1 cellular context compared by ENCODE assay signal in genomic region chr19:45403781-45404556, GRCh38.
TF ChIP-seq lines count a peak whose summit lies in the region.

No MANE protein-coding gene starts in this region.

TF ChIP-seq in K562, 482 proteins besides CTCF, POLR2A, EP300 and RAD21 (continued from another document and continues in another):
- no peak for TF ChIP-seq ZNF408 (CRISPR knock-in tag; IDR thresholded peaks at IDR 0.05; ENCODE audit: low read depth)
- no peak for TF ChIP-seq BCLAF1 (IDR thresholded peaks at IDR 0.05; ENCODE audit: borderline replicate concordance in 1 of 2, control insufficient read depth in 1 of 2, low read depth in 2 of 2, low read length in 1 of 2)
- TF ChIP-seq RFX5 (IDR thresholded peaks at IDR 0.05; ENCODE audit: low read depth, low read length), result no peak
- no peak for TF ChIP-seq STAT5B (CRISPR knock-in tag; IDR thresholded peaks at IDR 0.05)
- TF ChIP-seq SNIP1 (IDR thresholded peaks at IDR 0.05; ENCODE audit: low read depth), result no peak
- no peak for TF ChIP-seq NFATC3 (IDR thresholded peaks at IDR 0.05)
- TF ChIP-seq CXXC5 (CRISPR knock-in tag; IDR thresholded peaks at IDR 0.05), result peak; percentile 33; the same call in 1 of the 2 replicates
- TF ChIP-seq SNAPC5 (CRISPR knock-in tag; IDR thresholded peaks at IDR 0.05), result no peak
- TF ChIP-seq POLR2H (tag; IDR thresholded peaks at IDR 0.05; ENCODE audit: low read depth), result no peak
- TF ChIP-seq TEAD4 (IDR thresholded peaks at IDR 0.05; ENCODE audit: low read length), result peak; percentile 12; the same call in 1 of the 2 replicates
- no peak for TF ChIP-seq TEAD4 (CRISPR knock-in tag; IDR thresholded peaks at IDR 0.05; ENCODE audit: borderline replicate concordance)
- no peak for TF ChIP-seq ZNF224 (CRISPR knock-in tag; IDR thresholded peaks at IDR 0.05)
- TF ChIP-seq SP1 (CRISPR knock-in tag; IDR thresholded peaks at IDR 0.05), result no peak; the same call in 1 of the 2 replicates
- no peak for TF ChIP-seq ZNF431 (CRISPR knock-in tag; IDR thresholded peaks at IDR 0.05)
- no peak for TF ChIP-seq ZKSCAN3 (CRISPR knock-in tag; IDR thresholded peaks at IDR 0.05)
- TF ChIP-seq SAFB2 (IDR thresholded peaks at IDR 0.05; ENCODE audit: borderline replicate concordance, low read depth, low read length, severe bottlenecking), result no peak
- peak; percentile 41; the same call in 1 of the 2 replicates for TF ChIP-seq MYC (IDR thresholded peaks at IDR 0.05; ENCODE audit: low read depth, low read length)
- TF ChIP-seq MYC (CRISPR knock-in tag; IDR thresholded peaks at IDR 0.05; ENCODE audit: borderline replicate concordance, low read depth), result no peak
- no peak for TF ChIP-seq ZNF778 (CRISPR knock-in tag; IDR thresholded peaks at IDR 0.05)
- TF ChIP-seq POLR3G (IDR thresholded peaks at IDR 0.05; ENCODE audit: extremely low read depth, insufficient read length, insufficient replicate concordance), result no peak
- TF ChIP-seq RAD51 (IDR thresholded peaks at IDR 0.05; ENCODE audit: borderline replicate concordance, low read depth), result no peak
- no peak for TF ChIP-seq MAFK (IDR thresholded peaks at IDR 0.05; ENCODE audit: low read length)
- TF ChIP-seq SMARCA4 (IDR thresholded peaks at IDR 0.05), result no peak; the same call in 1 of the 2 replicates
- TF ChIP-seq GATA2 (CRISPR knock-in tag; IDR thresholded peaks at IDR 0.05), result no peak
- TF ChIP-seq ATF4 (CRISPR knock-in tag; IDR thresholded peaks at IDR 0.05), result no peak
- TF ChIP-seq ZNF146 (CRISPR knock-in tag; IDR thresholded peaks at IDR 0.05; ENCODE audit: unreplicated experiment), result no peak
- no peak for TF ChIP-seq ZC3H8 (IDR thresholded peaks at IDR 0.05)
- TF ChIP-seq RBFOX2 (IDR thresholded peaks at IDR 0.05; ENCODE audit: low read depth, low read length), result no peak
- no peak for TF ChIP-seq POLR2AphosphoS2 (IDR thresholded peaks at IDR 0.05; ENCODE audit: low read length)
- TF ChIP-seq ZBTB2 (IDR thresholded peaks at IDR 0.05), result no peak
- TF ChIP-seq ARID4B (CRISPR knock-in tag; IDR thresholded peaks at IDR 0.05), result no peak; the same call in 1 of the 2 replicates
- no peak for TF ChIP-seq COPS2 (conservative IDR thresholded peaks at IDR 0.05)
- TF ChIP-seq NFIX (CRISPR knock-in tag; IDR thresholded peaks at IDR 0.05; ENCODE audit: low read depth), result no peak
- TF ChIP-seq ZKSCAN1 (IDR thresholded peaks at IDR 0.05; ENCODE audit: low read depth, low read length), result no peak
- TF ChIP-seq BRD9 (IDR thresholded peaks at IDR 0.05; ENCODE audit: low read depth, partially characterized antibody), result no peak
- TF ChIP-seq CCNT2 (IDR thresholded peaks at IDR 0.05; ENCODE audit: borderline replicate concordance, extremely low read depth, insufficient read length, low read depth, low read length), result peak; percentile 21
- no peak for TF ChIP-seq SMAD3 (CRISPR knock-in tag; conservative IDR thresholded peaks at IDR 0.05)
- TF ChIP-seq POLR3A (IDR thresholded peaks at IDR 0.05; ENCODE audit: borderline replicate concordance, extremely low read depth, insufficient read depth, insufficient read length), result no peak
- TF ChIP-seq ZNF639 (CRISPR knock-in tag; conservative IDR thresholded peaks at IDR 0.05 in 1 of 2, IDR thresholded peaks at IDR 0.05 in 1 of 2), result no peak
- TF ChIP-seq BRF1 (IDR thresholded peaks at IDR 0.05; ENCODE audit: borderline replicate concordance, extremely low read depth, insufficient read length), result no peak
- TF ChIP-seq NCOR1 (IDR thresholded peaks at IDR 0.05), result peak; percentile 75
- peak; percentile 87 for TF ChIP-seq SMAD4 (CRISPR knock-in tag; conservative IDR thresholded peaks at IDR 0.05)
- no peak for TF ChIP-seq GTF2B (IDR thresholded peaks at IDR 0.05; ENCODE audit: extremely low read depth, insufficient read length)
- TF ChIP-seq MXI1 (IDR thresholded peaks at IDR 0.05; ENCODE audit: low read depth, low read length), result no peak
- TF ChIP-seq TSC22D4 (tag; IDR thresholded peaks at IDR 0.05), result no peak
- TF ChIP-seq MBD1 (CRISPR knock-in tag; IDR thresholded peaks at IDR 0.05), result no peak
- TF ChIP-seq SMARCA5 (IDR thresholded peaks at IDR 0.05), result no peak
- no peak for TF ChIP-seq SNRNP70 (optimal IDR thresholded peaks at IDR 0.05; ENCODE audit: low read depth, low read length)
- TF ChIP-seq ERF (CRISPR knock-in tag; IDR thresholded peaks at IDR 0.05), result no peak
- no peak for TF ChIP-seq HOXB6 (CRISPR knock-in tag; IDR thresholded peaks at IDR 0.05; ENCODE audit: borderline replicate concordance)
- TF ChIP-seq FOSL1 (tag; conservative IDR thresholded peaks at IDR 0.05), result 0 out of 2 replicates have a peak, but pooled peaks have one; percentile 20
- TF ChIP-seq ZNF24 (IDR thresholded peaks at IDR 0.05), result no peak
- no peak for TF ChIP-seq KLF10 (CRISPR knock-in tag; IDR thresholded peaks at IDR 0.05)
- TF ChIP-seq ZNF134 (CRISPR knock-in tag; conservative IDR thresholded peaks at IDR 0.05), result no peak
- TF ChIP-seq USF1 (CRISPR knock-in tag; IDR thresholded peaks at IDR 0.05), result no peak
- TF ChIP-seq ETV1 (tag; conservative IDR thresholded peaks at IDR 0.05; ENCODE audit: low read depth), result peak; percentile 74
